1 cellular context compared by ENCODE assay signal in genomic region chr18:154151-154550, GRCh38.
TF ChIP-seq lines count a peak whose summit lies in the region.

No MANE protein-coding gene starts in this region.

TF ChIP-seq in HEK293, 187 proteins besides CTCF, POLR2A, EP300 and RAD21 (continued from another document):
- TF ChIP-seq ZBTB20 (tag by site-specific recombination; IDR thresholded peaks at IDR 0.05) (no peak), ZNF501 (tag by site-specific recombination; IDR thresholded peaks at IDR 0.05) (no peak), ZNF654 (tag by site-specific recombination; IDR thresholded peaks at IDR 0.05; ENCODE audit: low read depth) (no peak), ZNF600 (tag by site-specific recombination; IDR thresholded peaks at IDR 0.05) (peak; percentile 62), ZFP41 (tag by site-specific recombination; IDR thresholded peaks at IDR 0.05; ENCODE audit: borderline replicate concordance) (no peak), ZNF140 (tag by site-specific recombination; IDR thresholded peaks at IDR 0.05) (no peak)
